Comparison of ENCODE assay signal across 17 cellular contexts in the genomic region with DNA sequence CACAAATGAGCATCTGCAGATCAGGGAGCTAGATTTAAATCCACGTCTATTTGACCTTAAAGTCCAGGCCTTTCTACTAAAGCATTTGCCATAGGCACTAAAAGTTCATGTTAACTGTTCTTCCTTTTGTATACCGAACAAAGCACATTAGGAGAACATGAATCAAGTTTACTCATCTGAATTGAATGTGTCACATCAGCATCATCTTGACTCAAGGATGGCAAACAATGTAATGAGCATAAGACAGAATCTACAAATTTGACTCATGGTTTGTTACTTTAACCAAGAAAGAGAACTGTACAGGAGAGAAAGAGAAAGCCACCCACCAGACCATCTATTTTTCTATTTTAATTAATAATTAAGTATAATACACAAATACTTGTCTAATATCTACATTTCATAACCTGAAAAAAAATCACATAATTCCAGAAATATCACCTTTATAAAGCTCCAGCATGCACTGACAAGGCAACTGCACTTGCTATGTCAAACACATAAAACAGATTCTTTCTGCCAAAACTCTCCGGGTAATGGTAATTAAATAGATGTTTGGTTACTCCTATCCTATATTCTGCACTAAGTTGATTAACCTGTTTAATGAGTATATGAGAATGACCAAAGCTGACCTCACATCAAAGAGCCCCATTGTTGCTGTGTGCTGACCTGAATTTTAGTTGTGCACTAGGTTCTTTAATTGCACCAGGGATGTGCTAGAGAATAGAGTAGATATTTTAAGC. TPM values are rescaled to one million over a fixed set of nuclear protein-coding genes. Genes with fewer than 3 reads are reported as not detected.
DNase-seq lines count a peak whose midpoint lies in the region; ATAC-seq and TF ChIP-seq lines count a peak whose summit lies in the region.
"Had no signal": no experiment of that assay in that cellular context is flagged by ENCODE, and none has a peak within 500 bp of the region (broad histone marks: within the 10 kb centered on the region; RNA-seq: fewer than 3 reads in every experiment).

No MANE protein-coding gene starts in this region.

- H3K27ac Mint-ChIP-seq in activated naive CD8-positive, alpha-beta T cell: peak overlapping the region; percentile 81
- H3K27ac Mint-ChIP-seq in activated naive CD8-positive, alpha-beta T cell treated with anti-CD3 and anti-CD28 coated beads for 36 hours: no peak overlapping the region
- no peak overlapping the region for H3K27ac Mint-ChIP-seq in stimulated activated naive B cell treated with anti-CD40 and anti-IgM and Interleukin-4, amounts not matched to agents 10 μg/mL and 1 μg/mL and 100 μg/mL, for 72 hours
- no peak overlapping the region for H3K27ac Mint-ChIP-seq in endothelial cell (ENCODE audit: unreplicated experiment)
- H3K27ac Mint-ChIP-seq: CD8-positive, alpha-beta memory T cell had no signal

- no peak overlapping the region for H3K9ac ChIP-seq in PC-3 (ENCODE audit: low read length)

- CTCF ChIA-PET in PC-3 (lab: Charles Lee): no interaction called here

- no peak overlapping the region for H3K4me3 Mint-ChIP-seq in activated naive CD8-positive, alpha-beta T cell
- no peak overlapping the region for H3K4me3 Mint-ChIP-seq in activated naive CD8-positive, alpha-beta T cell treated with anti-CD3 and anti-CD28 coated beads for 36 hours
- H3K4me3 Mint-ChIP-seq in stimulated activated naive B cell treated with anti-CD40 and anti-IgM and Interleukin-4, amounts not matched to agents 10 μg/mL and 1 μg/mL and 100 μg/mL, for 72 hours: no peak overlapping the region
- H3K4me3 Mint-ChIP-seq in endothelial cell (ENCODE audit: unreplicated experiment): no peak overlapping the region
- H3K4me3 Mint-ChIP-seq: CD8-positive, alpha-beta memory T cell; T-cell had no signal

- H3K4me2 ChIP-seq in PC-3 (ENCODE audit: low read length): peak overlapping the region; percentile 13; the same call in 1 of the 2 replicates

- POLR2A ChIA-PET in PC-3 (lab: Charles Lee; ENCODE audit: unreplicated experiment): no interaction called here

- H3K36me3 Mint-ChIP-seq in activated naive CD8-positive, alpha-beta T cell: peaks cover 14% of the 10 kb centered on the region
- H3K36me3 Mint-ChIP-seq in activated naive CD8-positive, alpha-beta T cell treated with anti-CD3 and anti-CD28 coated beads for 36 hours: peaks cover 6% of the 10 kb centered on the region
- no peaks in the 10 kb centered on the region for H3K36me3 Mint-ChIP-seq in stimulated activated naive B cell treated with anti-CD40 and anti-IgM and Interleukin-4, amounts not matched to agents 10 μg/mL and 1 μg/mL and 100 μg/mL, for 72 hours
- H3K36me3 Mint-ChIP-seq in endothelial cell (ENCODE audit: low read depth, unreplicated experiment): no peaks in the 10 kb centered on the region
- H3K36me3 Mint-ChIP-seq: CD8-positive, alpha-beta memory T cell had no signal

- no peaks in the 10 kb centered on the region for H3K9me2 ChIP-seq in PC-3 (replicated peaks; ENCODE audit: low read length)

- H3F3A ChIP-seq in PC-3 (ENCODE audit: low read length, unreplicated experiment): no peaks in the 10 kb centered on the region

- ATAC-seq in PC-3 (peak; percentile 88), mucosa of descending colon (no peak)
- no peak for ATAC-seq in stimulated activated naive B cell treated with anti-CD40 and anti-IgM and Interleukin-4, amounts not matched to agents 10 μg/mL and 1 μg/mL and 100 μg/mL, for 72 hours (replicated peaks)
- ATAC-seq: left ventricle myocardium superior, T-cell had no signal

- no peaks in the 10 kb centered on the region for H3K9me3 ChIP-seq in PC-3 (ENCODE audit: low read length)
- no peaks in the 10 kb centered on the region for H3K9me3 ChIP-seq in mucosa of descending colon
- H3K9me3 ChIP-seq: suprapubic skin had no signal

- no peak overlapping the region for H2AFZ ChIP-seq in PC-3 (ENCODE audit: low read length)

- H3K4me1 Mint-ChIP-seq in activated naive CD8-positive, alpha-beta T cell (ENCODE audit: low read depth): peaks cover 26% of the 10 kb centered on the region
- peaks cover 16% of the 10 kb centered on the region for H3K4me1 Mint-ChIP-seq in activated naive CD8-positive, alpha-beta T cell treated with anti-CD3 and anti-CD28 coated beads for 36 hours
- no peaks in the 10 kb centered on the region for H3K4me1 Mint-ChIP-seq in stimulated activated naive B cell treated with anti-CD40 and anti-IgM and Interleukin-4, amounts not matched to agents 10 μg/mL and 1 μg/mL and 100 μg/mL, for 72 hours
- no peaks in the 10 kb centered on the region for H3K4me1 Mint-ChIP-seq in endothelial cell (ENCODE audit: unreplicated experiment)
- H3K4me1 Mint-ChIP-seq: CD8-positive, alpha-beta memory T cell had no signal

- no peaks in the 10 kb centered on the region for H3K79me2 ChIP-seq in PC-3 (ENCODE audit: low read length)

- no peak for DNase-seq in activated naive CD8-positive, alpha-beta T cell treated with anti-CD3 and anti-CD28 coated beads for 36 hours
- DNase-seq in PC-3: peak; percentile 75
- peak; percentile 44 for DNase-seq in epithelial cell of prostate (ENCODE audit: low read depth, low spot score)
- DNase-seq in dermis blood vessel endothelial cell: no peak
- DNase-seq in mucosa of descending colon: no peak
- DNase-seq in stimulated activated naive B cell treated with anti-CD40 and anti-IgM and Interleukin-4, amounts not matched to agents 10 μg/mL and 1 μg/mL and 100 μg/mL, for 72 hours: no peak
- DNase-seq in endothelial cell (ENCODE audit: low spot score): no peak
- DNase-seq: activated CD8-positive, alpha-beta memory T cell treated with anti-CD3 and anti-CD28 coated beads for 24 hours; activated effector memory CD4-positive, alpha-beta T cell treated with anti-CD3 and anti-CD28 coated beads, Interleukin-2, amount 50 U/mL, for 16 hours; CD8-positive, alpha-beta memory T cell; KG1; left ventricle myocardium superior; NCI-H1092 treated with DMSO at 0.1 percent for 48 hours; stimulated activated CD4-positive, alpha-beta T cell treated with anti-CD3 and anti-CD28 coated beads, Interleukin-2, amount 100 ng/mL, for 48 hours; T-cell had no signal

- H3K27ac ChIP-seq in PC-3 (ENCODE audit: low read length) (peak overlapping the region; percentile 14; the same call in 1 of the 2 replicates), epithelial cell of prostate (no peak overlapping the region)
- H3K27ac ChIP-seq: suprapubic skin had no signal

- H3K4me3 ChIP-seq in PC-3 (ENCODE audit: low read length) (no peak overlapping the region), mucosa of descending colon (no peak overlapping the region)
- H3K4me3 ChIP-seq: suprapubic skin had no signal

- intact Hi-C loops in PC-3 (cut with micrococcal nuclease): no loop called here
- intact Hi-C loops in mucosa of descending colon (cut with DNase I, micrococcal nuclease): no loop called here

- TF ChIP-seq CTCF in PC-3 (conservative IDR thresholded peaks at IDR 0.05; ENCODE audit: low read depth, low read length) (no peak), mucosa of descending colon (IDR thresholded peaks at IDR 0.05) (no peak), endothelial cell (IDR thresholded peaks at IDR 0.05; ENCODE audit: unreplicated experiment) (no peak)

- H3K4me1 ChIP-seq in PC-3 (ENCODE audit: insufficient read depth, low read length) (peaks cover 17% of the 10 kb centered on the region; the same call in 1 of the 2 replicates), mucosa of descending colon (ENCODE audit: low read depth) (no peaks in the 10 kb centered on the region)
- H3K4me1 ChIP-seq: suprapubic skin had no signal

- H3K36me3 ChIP-seq in PC-3 (ENCODE audit: low read depth, low read length) (no peaks in the 10 kb centered on the region), mucosa of descending colon (ENCODE audit: low read depth) (no peaks in the 10 kb centered on the region)
- H3K36me3 ChIP-seq: suprapubic skin had no signal

- no TSS peak for BruUV-seq in PC-3 (replicated peaks; lab: Mats Ljungman, UMichigan)

- H3K27me3 Mint-ChIP-seq in activated naive CD8-positive, alpha-beta T cell: no peaks in the 10 kb centered on the region
- H3K27me3 Mint-ChIP-seq in activated naive CD8-positive, alpha-beta T cell treated with anti-CD3 and anti-CD28 coated beads for 36 hours: no peaks in the 10 kb centered on the region
- H3K27me3 Mint-ChIP-seq in stimulated activated naive B cell treated with anti-CD40 and anti-IgM and Interleukin-4, amounts not matched to agents 10 μg/mL and 1 μg/mL and 100 μg/mL, for 72 hours: no peaks in the 10 kb centered on the region
- H3K27me3 Mint-ChIP-seq in endothelial cell (ENCODE audit: unreplicated experiment): no peaks in the 10 kb centered on the region
- H3K27me3 Mint-ChIP-seq: CD8-positive, alpha-beta memory T cell; T-cell had no signal

- H4K20me1 ChIP-seq in PC-3 (ENCODE audit: low read length): no peaks in the 10 kb centered on the region

- H3K9me3 Mint-ChIP-seq in activated naive CD8-positive, alpha-beta T cell (ENCODE audit: low read depth): no peaks in the 10 kb centered on the region
- H3K9me3 Mint-ChIP-seq in activated naive CD8-positive, alpha-beta T cell treated with anti-CD3 and anti-CD28 coated beads for 36 hours: no peaks in the 10 kb centered on the region
- H3K9me3 Mint-ChIP-seq in stimulated activated naive B cell treated with anti-CD40 and anti-IgM and Interleukin-4, amounts not matched to agents 10 μg/mL and 1 μg/mL and 100 μg/mL, for 72 hours: no peaks in the 10 kb centered on the region
- H3K9me3 Mint-ChIP-seq in endothelial cell (ENCODE audit: unreplicated experiment): no peaks in the 10 kb centered on the region
- H3K9me3 Mint-ChIP-seq: CD8-positive, alpha-beta memory T cell; T-cell had no signal

- H3K27me3 ChIP-seq in PC-3 (ENCODE audit: low read length): no peaks in the 10 kb centered on the region
- H3K27me3 ChIP-seq: suprapubic skin had no signal

RNA-seq across cellular contexts. Expression of a gene that starts 42.4 kb away (rescaled TPM):
- 100 to 1,000 TPM; 211 to 239 TPM for total RNA-seq in activated naive CD8-positive, alpha-beta T cell treated with anti-CD3 and anti-CD28 coated beads for 36 hours
- 0.58 and 2.4 TPM in 2 replicates for total RNA-seq in PC-3 (2014; rRNA removed)
- total RNA-seq in dermis blood vessel endothelial cell: 0.68 and 0.84 TPM in 2 replicates
- total RNA-seq in mucosa of descending colon: 1 to 10 TPM; 2.2 to 3.9 (median 2.5) TPM
- 15.9 TPM for total RNA-seq in endothelial cell (ENCODE audit: unreplicated experiment)

Comparison
In these comparisons a context has a peak if more than half of its experiments do, and no peak if none do; other contexts are left out.
1. DNase-seq: peak in PC-3 (single experiment) and epithelial cell of prostate (single experiment); none in activated naive CD8-positive, alpha-beta T cell treated with anti-CD3 and anti-CD28 coated beads for 36 hours (single experiment), dermis blood vessel endothelial cell (single experiment), mucosa of descending colon (0 of 3), stimulated activated naive B cell treated with anti-CD40 and anti-IgM and Interleukin-4, amounts not matched to agents 10 μg/mL and 1 μg/mL and 100 μg/mL, for 72 hours (single experiment) and endothelial cell (single experiment).
2. RNA of a gene that starts 42.4 kb away (total RNA-seq): 211 to 239 TPM in activated naive CD8-positive, alpha-beta T cell treated with anti-CD3 and anti-CD28 coated beads for 36 hours; 15.9 TPM in endothelial cell (single experiment), 2.2 to 3.9 TPM in mucosa of descending colon, 0.58 to 2.4 TPM in PC-3 and 0.68 to 0.84 TPM in dermis blood vessel endothelial cell; every median in the first group is over 10 times any median in the second.